19 cellular contexts compared by ENCODE assay signal in genomic region chr10:132900211-132900756, GRCh38. TPM values are rescaled to one million over a fixed set of nuclear protein-coding genes. Genes with fewer than 3 reads are reported as not detected.
"Had no signal": no experiment of that assay in that cellular context is flagged by ENCODE, and none has a peak within 500 bp of the region (broad histone marks: within the 10 kb centered on the region; RNA-seq: fewer than 3 reads in every experiment).

No MANE protein-coding gene starts in this region.

- DNase-seq: activated CD4-positive, alpha-beta T cell treated with anti-CD3 and anti-CD28 coated beads, Interleukin-2, amount 50 U/mL, for 48 hours; activated T-cell treated with anti-CD3 and anti-CD28 coated beads, Interleukin-2, amount 50 U/mL, for 72 hours; anterior cingulate cortex; effector memory CD4-positive, alpha-beta T cell; foreskin keratinocyte; hippocampal formation; mesenchymal stem cell; retina; stimulated activated CD4-positive, alpha-beta T cell treated with anti-CD3 and anti-CD28 coated beads, Interleukin-2, amount 100 ng/mL, for 24 hours; transverse colon; uterus had no signal

- H3K9me3 ChIP-seq: transverse colon, uterus had no signal

- H3K4me1 Mint-ChIP-seq: activated naive CD4-positive, alpha-beta T cell treated with anti-CD3 and anti-CD28 coated beads, Interleukin-2, amount 10 ng/mL, durations not matched to agents 7 days and 5 days; brain; neural crest cell; stimulated activated memory B cell treated with anti-CD40 and anti-IgM and Interleukin-4, amounts not matched to agents 10 μg/mL and 1 μg/mL and 100 μg/mL, for 72 hours had no signal

- H3K4me3 ChIP-seq: transverse colon, uterus had no signal

- H3K4me3 Mint-ChIP-seq: activated naive CD4-positive, alpha-beta T cell treated with anti-CD3 and anti-CD28 coated beads, Interleukin-2, amount 10 ng/mL, durations not matched to agents 7 days and 5 days; activated T-cell treated with anti-CD3 and anti-CD28 coated beads, Interleukin-2, amount 50 U/mL, for 72 hours; brain; neural crest cell; stimulated activated memory B cell treated with anti-CD40 and anti-IgM and Interleukin-4, amounts not matched to agents 10 μg/mL and 1 μg/mL and 100 μg/mL, for 72 hours; T-cell had no signal

- H3K36me3 ChIP-seq: transverse colon, uterus had no signal

- ATAC-seq: activated T-cell treated with anti-CD3 and anti-CD28 coated beads, Interleukin-2, amount 50 U/mL, for 72 hours; foreskin keratinocyte; SK-N-SH treated with all-trans-retinoic acid at 6 μM for 48 hours; stimulated activated memory B cell treated with anti-CD40 and anti-IgM and Interleukin-4, amounts not matched to agents 10 μg/mL and 1 μg/mL and 100 μg/mL, for 72 hours; T-cell had no signal

- H3K4me1 ChIP-seq: transverse colon, uterus had no signal

- H3K27ac ChIP-seq: foreskin keratinocyte, transverse colon, uterus had no signal

- H3K9me3 Mint-ChIP-seq: activated naive CD4-positive, alpha-beta T cell treated with anti-CD3 and anti-CD28 coated beads, Interleukin-2, amount 10 ng/mL, durations not matched to agents 7 days and 5 days; neural crest cell had no signal

- H3K27me3 ChIP-seq: foreskin keratinocyte, transverse colon, uterus had no signal

- H3K36me3 Mint-ChIP-seq: activated naive CD4-positive, alpha-beta T cell treated with anti-CD3 and anti-CD28 coated beads, Interleukin-2, amount 10 ng/mL, durations not matched to agents 7 days and 5 days; stimulated activated memory B cell treated with anti-CD40 and anti-IgM and Interleukin-4, amounts not matched to agents 10 μg/mL and 1 μg/mL and 100 μg/mL, for 72 hours; T-cell had no signal

- H3K27ac Mint-ChIP-seq: activated naive CD4-positive, alpha-beta T cell treated with anti-CD3 and anti-CD28 coated beads, Interleukin-2, amount 10 ng/mL, durations not matched to agents 7 days and 5 days; activated T-cell treated with anti-CD3 and anti-CD28 coated beads, Interleukin-2, amount 50 U/mL, for 72 hours; brain; progenitor cell of endocrine pancreas; stimulated activated memory B cell treated with anti-CD40 and anti-IgM and Interleukin-4, amounts not matched to agents 10 μg/mL and 1 μg/mL and 100 μg/mL, for 72 hours; T-cell had no signal

RNA-seq across cellular contexts. Expression of gene CFAP46, which starts 42.1 kb away (rescaled TPM):
- total RNA-seq: skeletal muscle tissue, T-cell, transverse colon had no signal
